ENCODE assay signal across 27 cellular contexts in genomic region chr5:66013906-66014305, GRCh38.
"Had no signal": no experiment of that assay in that cellular context is flagged by ENCODE, and none has a peak within 500 bp of the region (broad histone marks: within the 10 kb centered on the region; RNA-seq: fewer than 3 reads in every experiment).

No MANE protein-coding gene starts in this region.

- H3K4me1 Mint-ChIP-seq: endodermal cell, neural crest cell had no signal

- FAIRE-seq: keratinocyte, small intestine, urothelium cell line had no signal

- H3K27ac ChIP-seq: colonic mucosa, epithelial cell of prostate, gastrocnemius medialis, neutrophil, parathyroid adenoma, right lobe of liver, thoracic aorta, tibial nerve, upper lobe of left lung had no signal

- ATAC-seq: esophagus mucosa; gastrocnemius medialis; left lobe of liver; right lobe of liver; stimulated activated naive B cell treated with anti-CD40 and anti-IgM and Interleukin-4, amounts not matched to agents 10 μg/mL and 1 μg/mL and 100 μg/mL, for 72 hours had no signal

- H3K27me3 Mint-ChIP-seq: dendritic cell treated with granulocyte-macrophage colony-stimulating factor and Interleukin-4, amounts not matched to agents 40 ng/mL and 50 ng/mL, for 4 days; memory B cell; progenitor cell of endocrine pancreas; stimulated activated naive B cell treated with anti-CD40 and anti-IgM and Interleukin-4, amounts not matched to agents 10 μg/mL and 1 μg/mL and 100 μg/mL, for 72 hours; stimulated activated naive CD8-positive, alpha-beta T cell treated with anti-CD3 and anti-CD28 coated beads, Interleukin-15, Interleukin-2, amounts not matched to agents 100 ng/mL and 50 ng/mL, for 24 hours had no signal

- H3K36me3 ChIP-seq: colonic mucosa, gastrocnemius medialis had no signal

- H3K9me3 ChIP-seq: colonic mucosa, gastrocnemius medialis, neutrophil, right lobe of liver, thoracic aorta, tibial nerve, upper lobe of left lung had no signal

- H3K27ac Mint-ChIP-seq: dendritic cell treated with granulocyte-macrophage colony-stimulating factor and Interleukin-4, amounts not matched to agents 40 ng/mL and 50 ng/mL, for 4 days; endodermal cell; memory B cell; stimulated activated naive B cell treated with anti-CD40 and anti-IgM and Interleukin-4, amounts not matched to agents 10 μg/mL and 1 μg/mL and 100 μg/mL, for 72 hours; stimulated activated naive CD8-positive, alpha-beta T cell treated with anti-CD3 and anti-CD28 coated beads, Interleukin-15, Interleukin-2, amounts not matched to agents 100 ng/mL and 50 ng/mL, for 24 hours had no signal

- H3K4me3 Mint-ChIP-seq: dendritic cell treated with granulocyte-macrophage colony-stimulating factor and Interleukin-4, amounts not matched to agents 40 ng/mL and 50 ng/mL, for 4 days; endodermal cell; memory B cell; neural crest cell; stimulated activated naive B cell treated with anti-CD40 and anti-IgM and Interleukin-4, amounts not matched to agents 10 μg/mL and 1 μg/mL and 100 μg/mL, for 72 hours; stimulated activated naive CD8-positive, alpha-beta T cell treated with anti-CD3 and anti-CD28 coated beads, Interleukin-15, Interleukin-2, amounts not matched to agents 100 ng/mL and 50 ng/mL, for 24 hours had no signal

- H3K9me3 Mint-ChIP-seq: dendritic cell treated with granulocyte-macrophage colony-stimulating factor and Interleukin-4, amounts not matched to agents 40 ng/mL and 50 ng/mL, for 4 days; endodermal cell; memory B cell; stimulated activated naive CD8-positive, alpha-beta T cell treated with anti-CD3 and anti-CD28 coated beads, Interleukin-15, Interleukin-2, amounts not matched to agents 100 ng/mL and 50 ng/mL, for 24 hours had no signal

- DNase-seq: colonic mucosa; effector CD8-positive, alpha-beta T cell; endodermal cell; foreskin fibroblast; gastrocnemius medialis; head of caudate nucleus; right lobe of liver; small intestine; stimulated activated CD4-positive, alpha-beta T cell treated with anti-CD3 and anti-CD28 coated beads, Interleukin-15, amount 100 ng/mL, for 24 hours; stimulated activated CD4-positive, alpha-beta T cell treated with anti-CD3 and anti-CD28 coated beads, Interleukin-2, amount 100 ng/mL, for 48 hours; stimulated activated naive B cell treated with anti-CD40 and anti-IgM and Interleukin-4, amounts not matched to agents 10 μg/mL and 1 μg/mL and 100 μg/mL, for 72 hours; upper lobe of left lung had no signal

- H3K4me1 ChIP-seq: parathyroid adenoma, right lobe of liver had no signal

- H3K4me3 ChIP-seq: colonic mucosa, gastrocnemius medialis, lung, right lobe of liver, thoracic aorta, tibial nerve, upper lobe of left lung had no signal

- H3K27me3 ChIP-seq: colonic mucosa, gastrocnemius medialis, neutrophil, right lobe of liver, tibial nerve, upper lobe of left lung had no signal
